ENCODE assay signal across 12 cellular contexts in genomic region chr7:150479023-150479716, GRCh38. TPM values are rescaled to one million over a fixed set of nuclear protein-coding genes. Genes with fewer than 3 reads are reported as not detected.
DNase-seq lines count a peak whose midpoint lies in the region; ATAC-seq and TF ChIP-seq lines count a peak whose summit lies in the region.
"Had no signal": no experiment of that assay in that cellular context is flagged by ENCODE, and none has a peak within 500 bp of the region (broad histone marks: within the 10 kb centered on the region; RNA-seq: fewer than 3 reads in every experiment).

No MANE protein-coding gene starts in this region.

- H3K4me3 ChIP-seq in parathyroid adenoma (ENCODE audit: low read depth, low read length), result no peak overlapping the region
- H3K4me3 ChIP-seq: neural progenitor cell had no signal

- peak; percentile 46 to 48 for DNase-seq in activated CD4-positive, alpha-beta T cell treated with anti-CD3 and anti-CD28 coated beads for 4 hours
- DNase-seq in activated CD4-positive, alpha-beta T cell treated with anti-CD3 and anti-CD28 coated beads, Interleukin-2, amount 50 U/mL, for 48 hours, result no peak
- peak; percentile 27 for DNase-seq in NCI-H748 treated with DMSO at 0.1 percent for 48 hours (lab: John Stamatoyannopoulos, UW)
- no peak for DNase-seq in caudate nucleus (lab: John Stamatoyannopoulos, UW)
- DNase-seq in foreskin melanocyte, result no peak
- no peak for DNase-seq in omental fat pad (ENCODE audit: low spot score)
- DNase-seq: dermis blood vessel endothelial cell, DMS79, NCI-H446 had no signal

- H3K27ac ChIP-seq in caudate nucleus (ENCODE audit: low read depth, low read length), result peak overlapping the region; percentile 40
- no peak overlapping the region for H3K27ac ChIP-seq in parathyroid adenoma
- H3K27ac ChIP-seq: neural progenitor cell had no signal

- no peaks in the 10 kb centered on the region for H3K36me3 ChIP-seq in parathyroid adenoma (ENCODE audit: control insufficient read depth, insufficient read depth, low read length)
- H3K36me3 ChIP-seq: neural progenitor cell had no signal

- no peak for TF ChIP-seq CTCF in parathyroid adenoma (IDR thresholded peaks at IDR 0.05)
- no peak for TF ChIP-seq CTCF in omental fat pad (IDR thresholded peaks at IDR 0.05)

- no peaks in the 10 kb centered on the region for H3K79me2 ChIP-seq in parathyroid adenoma

- ATAC-seq in HG02763 (IDR thresholded peaks at IDR 0.05; ENCODE audit: unreplicated experiment), result no peak
- ATAC-seq in omental fat pad (ENCODE audit: low FRiP score), result no peak

- H2AFZ ChIP-seq in parathyroid adenoma, result no peak overlapping the region
- H2AFZ ChIP-seq: neural progenitor cell had no signal

- H3K9ac ChIP-seq in parathyroid adenoma, result no peak overlapping the region
- H3K9ac ChIP-seq: neural progenitor cell had no signal

- no peaks in the 10 kb centered on the region for H3K27me3 ChIP-seq in parathyroid adenoma (ENCODE audit: control insufficient read depth, insufficient read depth, low read length)

- H3K9me3 ChIP-seq in parathyroid adenoma (ENCODE audit: control insufficient read depth, low read length), result no peaks in the 10 kb centered on the region

- H3K4me2 ChIP-seq in parathyroid adenoma (ENCODE audit: low read length), result peak overlapping the region; percentile 14
- H3K4me2 ChIP-seq: neural progenitor cell had no signal

- H3K4me1 ChIP-seq in parathyroid adenoma, result peaks cover 4% of the 10 kb centered on the region
- H3K4me1 ChIP-seq: neural progenitor cell had no signal

RNA-seq across cellular contexts. Expression of gene GIMAP8, which starts 28.7 kb away (rescaled TPM):
- 10 to 100 TPM in 3 of 4 donors, 1 to 10 TPM in 1; 3.0 to 42.9 (median 14.8) TPM for total RNA-seq in omental fat pad

RNA-seq across cellular contexts. Expression of gene GIMAP7, which starts 35.5 kb away (rescaled TPM):
- 100 to 1,000 TPM in 1 of 4 donors, 10 to 100 TPM in 2, 1 to 10 TPM in 1; 5.8 to 102 (median 27.2) TPM for total RNA-seq in omental fat pad

Comparison
In these comparisons a context has a peak if more than half of its experiments do, and no peak if none do; other contexts are left out.
1. DNase-seq: peak in activated CD4-positive, alpha-beta T cell treated with anti-CD3 and anti-CD28 coated beads for 4 hours (2 of 2) and NCI-H748 treated with DMSO at 0.1 percent for 48 hours (single experiment); none in activated CD4-positive, alpha-beta T cell treated with anti-CD3 and anti-CD28 coated beads, Interleukin-2, amount 50 U/mL, for 48 hours (0 of 2), caudate nucleus (0 of 61), foreskin melanocyte (single experiment) and omental fat pad (single experiment).